28 cellular contexts compared by ENCODE assay signal in the genomic region with DNA sequence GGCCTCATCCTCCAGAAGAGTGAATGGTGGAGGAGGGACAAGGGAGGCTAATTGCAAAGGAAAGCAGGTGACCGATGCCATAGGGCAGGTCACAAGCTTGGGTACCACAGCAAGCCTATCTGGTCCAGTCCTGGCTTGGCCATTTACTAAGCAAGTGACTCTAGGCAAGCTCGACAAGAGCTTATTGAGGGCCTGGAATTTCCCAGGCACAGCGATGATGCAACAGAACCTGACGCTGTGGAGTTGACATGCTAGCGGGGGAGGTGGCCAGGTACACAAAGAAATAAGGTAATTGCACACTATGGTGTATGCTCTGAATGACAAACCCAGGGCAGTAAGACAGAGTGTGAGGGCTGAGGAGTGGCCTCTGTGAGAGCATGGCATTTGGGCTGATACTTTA.
DNase-seq lines count a peak whose midpoint lies in the region; ATAC-seq, FAIRE-seq and TF ChIP-seq lines count a peak whose summit lies in the region.
"Had no signal": no experiment of that assay in that cellular context is flagged by ENCODE, and none has a peak within 500 bp of the region (broad histone marks: within the 10 kb centered on the region; RNA-seq: fewer than 3 reads in every experiment).

No MANE protein-coding gene starts in this region.

- TF ChIP-seq EP300 in HepG2 (IDR thresholded peaks at IDR 0.05; ENCODE audit: low read depth in 2 of 2, low read length in 2 of 2) (no peak), HepG2 (CRISPR knock-in tag; IDR thresholded peaks at IDR 0.05; ENCODE audit: borderline replicate concordance) (no peak)

- H3K27ac Mint-ChIP-seq in WTC11 = no peak overlapping the region
- H3K27ac Mint-ChIP-seq in neural progenitor cell = no peak overlapping the region
- no peak overlapping the region for H3K27ac Mint-ChIP-seq in activated CD4-positive, alpha-beta T cell treated with anti-CD3 and anti-CD28 coated beads, Interleukin-2, amount 10 ng/mL, durations not matched to agents 7 days and 5 days
- H3K27ac Mint-ChIP-seq: activated CD8-positive, alpha-beta memory T cell treated with anti-CD3 and anti-CD28 coated beads, Interleukin-2, amount 10 ng/mL, durations not matched to agents 7 days and 5 days; activated naive CD4-positive, alpha-beta T cell treated with anti-CD3 and anti-CD28 coated beads, Interleukin-2, amount 50 U/mL, for 24 hours; activated T-helper 1 cell treated with anti-CD3 and anti-CD28 coated beads, Interleukin-12 subunit alpha, Interleukin-12 subunit beta, Interleukin-2, Interleukin-4 antibody, amounts not matched to agents 30 ng/mL and 10 ng/mL and 1 ng/mL, durations not matched to agents 14 hours and 24 hours and 36 hours; endodermal cell; stimulated activated naive CD8-positive, alpha-beta T cell treated with anti-CD3 and anti-CD28 coated beads, Interleukin-15, Interleukin-2, amounts not matched to agents 100 ng/mL and 50 ng/mL, for 24 hours had no signal

- POLR2A ChIA-PET in WTC11 (lab: Charles Lee) (no interaction called here), HepG2 (lab: Yijun Ruan, JAX) (no interaction called here)
- POLR2A ChIA-PET in activated CD4-positive, alpha-beta T cell treated with anti-CD3 and anti-CD28 coated beads, Interleukin-2, amount 10 ng/mL, durations not matched to agents 7 days and 5 days (lab: Charles Lee) = no interaction called here

- TF ChIP-seq POLR2A in HepG2 (IDR thresholded peaks at IDR 0.05; ENCODE audit: insufficient read depth in 1 of 2, low read depth in 2 of 2, low read length in 2 of 2) = no peak

- H3K9me3 ChIP-seq in HepG2 (ENCODE audit: low read length) (no peaks in the 10 kb centered on the region), neural progenitor cell (ENCODE audit: low read depth) (no peaks in the 10 kb centered on the region)
- H3K9me3 ChIP-seq: tibial artery had no signal

- H3K27ac ChIP-seq in HepG2 (ENCODE audit: extremely low read length, insufficient read depth, low read length) (no peak overlapping the region), neural progenitor cell (no peak overlapping the region)
- H3K27ac ChIP-seq: 22Rv1, cardiac muscle cell, coronary artery, SK-N-MC, tibial artery had no signal

- 19% methylated on average over 5 of the region's 5 CpGs for WGBS in HepG2 (ENCODE audit: low lambda C conversion rate)

- H3K4me1 Mint-ChIP-seq in WTC11 (peaks cover 4% of the 10 kb centered on the region), neural progenitor cell (peaks cover 3% of the 10 kb centered on the region)
- peaks cover 3% of the 10 kb centered on the region for H3K4me1 Mint-ChIP-seq in activated CD4-positive, alpha-beta T cell treated with anti-CD3 and anti-CD28 coated beads, Interleukin-2, amount 10 ng/mL, durations not matched to agents 7 days and 5 days
- H3K4me1 Mint-ChIP-seq: activated naive CD4-positive, alpha-beta T cell treated with anti-CD3 and anti-CD28 coated beads, Interleukin-2, amount 50 U/mL, for 24 hours; neural crest cell had no signal

- H3K27me3 Mint-ChIP-seq in WTC11 (ENCODE audit: low read depth) (no peaks in the 10 kb centered on the region), neural progenitor cell (ENCODE audit: insufficient read depth, low read depth) (peaks cover 2% of the 10 kb centered on the region)
- H3K27me3 Mint-ChIP-seq in activated CD4-positive, alpha-beta T cell treated with anti-CD3 and anti-CD28 coated beads, Interleukin-2, amount 10 ng/mL, durations not matched to agents 7 days and 5 days = peaks cover 5% of the 10 kb centered on the region
- H3K27me3 Mint-ChIP-seq: activated naive CD4-positive, alpha-beta T cell treated with anti-CD3 and anti-CD28 coated beads, Interleukin-2, amount 50 U/mL, for 24 hours; stimulated activated naive CD8-positive, alpha-beta T cell treated with anti-CD3 and anti-CD28 coated beads, Interleukin-15, Interleukin-2, amounts not matched to agents 100 ng/mL and 50 ng/mL, for 24 hours had no signal

- H3K4me2 ChIP-seq in HepG2 (ENCODE audit: low read depth, low read length) (no peak overlapping the region), neural progenitor cell (no peak overlapping the region)

- ATAC-seq in WTC11 (no peak), HepG2 (peak; percentile 59), GM18520 (IDR thresholded peaks at IDR 0.05; ENCODE audit: unreplicated experiment) (no peak)
- ATAC-seq: activated CD8-positive, alpha-beta memory T cell treated with anti-CD3 and anti-CD28 coated beads, Interleukin-2, amount 10 ng/mL, durations not matched to agents 7 days and 5 days; sciatic nerve had no signal

- no TSS peak for BruUV-seq in HepG2 (replicated peaks; lab: Mats Ljungman, UMichigan)

- H3K36me3 Mint-ChIP-seq in WTC11 (no peaks in the 10 kb centered on the region), neural progenitor cell (no peaks in the 10 kb centered on the region)
- no peaks in the 10 kb centered on the region for H3K36me3 Mint-ChIP-seq in activated CD4-positive, alpha-beta T cell treated with anti-CD3 and anti-CD28 coated beads, Interleukin-2, amount 10 ng/mL, durations not matched to agents 7 days and 5 days (ENCODE audit: low read depth)
- H3K36me3 Mint-ChIP-seq: activated naive CD4-positive, alpha-beta T cell treated with anti-CD3 and anti-CD28 coated beads, Interleukin-2, amount 50 U/mL, for 24 hours had no signal

- H3K4me3 Mint-ChIP-seq in WTC11 (no peak overlapping the region), neural progenitor cell (no peak overlapping the region)
- no peak overlapping the region for H3K4me3 Mint-ChIP-seq in activated CD4-positive, alpha-beta T cell treated with anti-CD3 and anti-CD28 coated beads, Interleukin-2, amount 10 ng/mL, durations not matched to agents 7 days and 5 days
- H3K4me3 Mint-ChIP-seq: activated CD8-positive, alpha-beta memory T cell treated with anti-CD3 and anti-CD28 coated beads, Interleukin-2, amount 10 ng/mL, durations not matched to agents 7 days and 5 days; activated naive CD4-positive, alpha-beta T cell treated with anti-CD3 and anti-CD28 coated beads, Interleukin-2, amount 50 U/mL, for 24 hours; activated T-helper 1 cell treated with anti-CD3 and anti-CD28 coated beads, Interleukin-12 subunit alpha, Interleukin-12 subunit beta, Interleukin-2, Interleukin-4 antibody, amounts not matched to agents 30 ng/mL and 10 ng/mL and 1 ng/mL, durations not matched to agents 14 hours and 24 hours and 36 hours; endodermal cell; neural crest cell; stimulated activated naive CD8-positive, alpha-beta T cell treated with anti-CD3 and anti-CD28 coated beads, Interleukin-15, Interleukin-2, amounts not matched to agents 100 ng/mL and 50 ng/mL, for 24 hours had no signal

- H3K36me3 ChIP-seq in HepG2 (replicated peaks in 1 of 2; ENCODE audit: control insufficient read depth in 1 of 2, insufficient read depth in 2 of 2, low read length in 2 of 2) (0 out of 5 replicates have a peak, but pooled peaks cover 0 to 1% of the 10 kb centered on the region in 2 experiments), neural progenitor cell (no peaks in the 10 kb centered on the region)
- H3K36me3 ChIP-seq: cardiac muscle cell, tibial artery had no signal

- no peak for TF ChIP-seq RAD21 in HepG2 (CRISPR knock-in tag; IDR thresholded peaks at IDR 0.05)

- FAIRE-seq in HTR-8/SVneo (lab: Jason Lieb, UNC) (peak; percentile 13), HepG2 (lab: Jason Lieb, UNC) (peak; percentile 26)
- FAIRE-seq: GM18507, islet of Langerhans had no signal

- no peak for TF ChIP-seq CTCF in WTC11 (IDR thresholded peaks at IDR 0.05)
- TF ChIP-seq CTCF in HepG2 (CRISPR knock-in tag; IDR thresholded peaks at IDR 0.05) = no peak
- no peak for TF ChIP-seq CTCF in neural progenitor cell (IDR thresholded peaks at IDR 0.05)

- H4K20me1 ChIP-seq in HepG2 (ENCODE audit: insufficient read depth, low read length) (no peaks in the 10 kb centered on the region), neural progenitor cell (ENCODE audit: low read depth) (no peaks in the 10 kb centered on the region)

- H3K79me2 ChIP-seq in HepG2 (ENCODE audit: insufficient read depth, low read length) = no peaks in the 10 kb centered on the region
- no peaks in the 10 kb centered on the region for H3K79me2 ChIP-seq in neural progenitor cell (ENCODE audit: low read depth)

- intact Hi-C loops in HepG2 (cut with micrococcal nuclease; ENCODE audit: unreplicated experiment) = no loop called here

- H3K9ac ChIP-seq in HepG2 (ENCODE audit: insufficient read depth, low read depth, low read length) (no peak overlapping the region), neural progenitor cell (no peak overlapping the region)

- peaks cover 9% of the 10 kb centered on the region; the same call in 1 of the 2 replicates for H3K4me1 ChIP-seq in HepG2 (ENCODE audit: insufficient read depth, low read length)
- no peaks in the 10 kb centered on the region for H3K4me1 ChIP-seq in neural progenitor cell
- H3K4me1 ChIP-seq: tibial artery had no signal

- H3K9me3 Mint-ChIP-seq in WTC11 (no peaks in the 10 kb centered on the region), neural progenitor cell (no peaks in the 10 kb centered on the region)
- H3K9me3 Mint-ChIP-seq in activated CD4-positive, alpha-beta T cell treated with anti-CD3 and anti-CD28 coated beads, Interleukin-2, amount 10 ng/mL, durations not matched to agents 7 days and 5 days = no peaks in the 10 kb centered on the region
- H3K9me3 Mint-ChIP-seq: activated naive CD4-positive, alpha-beta T cell treated with anti-CD3 and anti-CD28 coated beads, Interleukin-2, amount 50 U/mL, for 24 hours; activated T-helper 1 cell treated with anti-CD3 and anti-CD28 coated beads, Interleukin-12 subunit alpha, Interleukin-12 subunit beta, Interleukin-2, Interleukin-4 antibody, amounts not matched to agents 30 ng/mL and 10 ng/mL and 1 ng/mL, durations not matched to agents 14 hours and 24 hours and 36 hours; endodermal cell; neural crest cell; stimulated activated naive CD8-positive, alpha-beta T cell treated with anti-CD3 and anti-CD28 coated beads, Interleukin-15, Interleukin-2, amounts not matched to agents 100 ng/mL and 50 ng/mL, for 24 hours had no signal

- in situ Hi-C loops in HepG2 (cut with HindIII; ENCODE audit: extremely low pct_ligation_motif_present, low pct_unique_long_range_greater_than_20kb) = no loop called here

- CTCF ChIA-PET in WTC11 (lab: Charles Lee) (interaction anchor here (1.1 kb wide), 1 partner anchor 188 kb away, joined by 5 read pairs; no protein-coding TSS in a partner anchor), HepG2 (lab: Yijun Ruan, JAX; ENCODE audit: low intra/inter-chr PET ratio, low total read pairs) (no interaction called here)
- CTCF ChIA-PET in activated CD4-positive, alpha-beta T cell treated with anti-CD3 and anti-CD28 coated beads, Interleukin-2, amount 10 ng/mL, durations not matched to agents 7 days and 5 days (lab: Charles Lee) = interaction anchor here (0.6 kb wide), 1 partner anchor 35 kb away, joined by 3 read pairs; no protein-coding TSS in a partner anchor

- H2AFZ ChIP-seq in HepG2 (ENCODE audit: low read length) = no peak overlapping the region
- no peak overlapping the region for H2AFZ ChIP-seq in neural progenitor cell (replicated peaks)

- no peak overlapping the region for H3K4me3 ChIP-seq in HepG2 (replicated peaks in 1 of 3; ENCODE audit: insufficient read depth in 1 of 3, low read depth in 2 of 3, low read length in 3 of 3)
- H3K4me3 ChIP-seq in neural progenitor cell = no peak overlapping the region
- H3K4me3 ChIP-seq: cardiac muscle cell, coronary artery, SK-N-MC, tibial artery had no signal

- H3F3A ChIP-seq in neural progenitor cell (ENCODE audit: low read depth) = no peaks in the 10 kb centered on the region

- peak; percentile 38 for DNase-seq in DMS153 (lab: John Stamatoyannopoulos, UW)
- DNase-seq in DMS153 treated with DMSO at 0.1 percent for 48 hours (lab: John Stamatoyannopoulos, UW; ENCODE audit: unreplicated experiment) = no peak
- DNase-seq in HTR-8/SVneo (ENCODE audit: insufficient read length, low spot score) = no peak
- DNase-seq in WTC11 (ENCODE audit: low spot score) = no peak
- DNase-seq in HepG2 (ENCODE audit: low spot score) = peak; percentile 67
- no peak for DNase-seq in neural progenitor cell (ENCODE audit: low spot score)
- DNase-seq in activated CD4-positive, alpha-beta T cell treated with anti-CD3 and anti-CD28 coated beads, Interleukin-2, amount 10 ng/mL, durations not matched to agents 7 days and 5 days = no peak
- DNase-seq: activated CD4-positive, alpha-beta T cell treated with anti-CD3 and anti-CD28 coated beads for 48 hours; activated CD8-positive, alpha-beta memory T cell treated with anti-CD3 and anti-CD28 coated beads, Interleukin-2, amount 10 ng/mL, durations not matched to agents 7 days and 5 days; DMS 273 treated with DMSO at 0.1 percent for 48 hours; endodermal cell; GF-D8; NCI-H2081 treated with DMSO at 0.1 percent for 48 hours; NCI-H526; RPMI8226; tibial artery had no signal

- peaks cover 0 to 27% of the 10 kb centered on the region in 2 experiments; a peak in 4 of 5 replicates for H3K27me3 ChIP-seq in HepG2 (ENCODE audit: control insufficient read depth in 1 of 2, insufficient read depth in 2 of 2, low read length in 2 of 2)
- H3K27me3 ChIP-seq in neural progenitor cell = no peaks in the 10 kb centered on the region
- H3K27me3 ChIP-seq: cardiac muscle cell had no signal

Comparison
In these comparisons a context has a peak if more than half of its experiments do, and no peak if none do; other contexts are left out.
1. DNase-seq: peak in DMS153 (single experiment) and HepG2 (single experiment); none in DMS153 treated with DMSO at 0.1 percent for 48 hours (single experiment), HTR-8/SVneo (single experiment), WTC11 (single experiment), neural progenitor cell (single experiment) and activated CD4-positive, alpha-beta T cell treated with anti-CD3 and anti-CD28 coated beads, Interleukin-2, amount 10 ng/mL, durations not matched to agents 7 days and 5 days (single experiment).